ENCODE assay signal across 8 cellular contexts in the genomic region with DNA sequence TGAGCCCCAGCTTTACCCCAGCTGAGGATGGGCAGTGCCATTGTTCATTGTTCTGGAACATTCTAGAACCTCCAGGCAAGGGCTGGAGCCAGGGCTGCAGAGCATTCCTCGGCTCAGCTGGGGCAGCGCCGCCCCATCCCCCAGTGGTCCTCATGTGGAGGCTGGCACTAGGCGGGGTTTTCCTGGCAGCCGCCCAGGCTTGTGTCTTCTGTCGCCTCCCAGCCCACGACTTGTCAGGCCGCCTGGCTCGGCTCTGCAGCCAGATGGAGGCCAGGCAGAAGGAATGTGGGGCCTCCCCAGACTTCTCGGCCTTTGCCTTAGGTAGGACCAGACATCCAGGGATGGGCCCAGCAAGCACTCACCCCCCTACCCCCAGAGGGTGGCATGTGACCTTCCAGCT. TPM values are rescaled to one million over a fixed set of nuclear protein-coding genes. Genes with fewer than 3 reads are reported as not detected.
A peak's percentile ranks its signal among the peaks of the same experiment; 100 is the strongest.
DNase-seq lines count a peak whose midpoint lies in the region; ATAC-seq, FAIRE-seq and TF ChIP-seq lines count a peak whose summit lies in the region.

A gene with protein sequence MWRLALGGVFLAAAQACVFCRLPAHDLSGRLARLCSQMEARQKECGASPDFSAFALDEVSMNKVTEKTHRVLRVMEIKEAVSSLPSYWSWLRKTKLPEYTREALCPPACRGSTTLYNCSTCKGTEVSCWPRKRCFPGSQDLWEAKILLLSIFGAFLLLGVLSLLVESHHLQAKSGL (plus strand): TSS at position 104 of the 400 bp plus-strand sequence. CDS start 49 bp downstream, at position 153.

- H2BK15ac ChIP-seq in mesendoderm (replicated peaks; ENCODE audit: low read depth): no peak within 1 kb of the TSS

- H3K23ac ChIP-seq in mesendoderm (ENCODE audit: low read length): no peak within 1 kb of the TSS

- no peak for DNase-seq in T-helper 2 cell treated with Interferon-gamma antibody and Interleukin-4, amounts not matched to agents 5 μg/mL and 100 μg/mL, for 36 hours (ENCODE audit: low spot score)
- DNase-seq in T-helper 2 cell: no peak
- no peak for DNase-seq in astrocyte (ENCODE audit: low read depth)
- DNase-seq in kidney tubule cell (ENCODE audit: low spot score): peak; percentile 35
- peak in 47 of 49 donors; percentile 19 to 97 (median 69) for DNase-seq in substantia nigra (lab: John Stamatoyannopoulos, UW)
- no peak for DNase-seq in mesendoderm
- no peak for DNase-seq in activated T-cell treated with anti-CD3 and anti-CD28 coated beads, Interleukin-2, amount 50 U/mL, for 48 hours

- H3K4ac ChIP-seq in mesendoderm (ENCODE audit: low read depth, low read length): no peak within 1 kb of the TSS

- ATAC-seq in GM21576 (IDR thresholded peaks at IDR 0.05; ENCODE audit: unreplicated experiment): no peak

- no peaks in the 10 kb centered on the region for H3K9me3 ChIP-seq in astrocyte (ENCODE audit: insufficient read depth, low read depth, low read length)

- TF ChIP-seq CTCF in astrocyte (IDR thresholded peaks at IDR 0.05; ENCODE audit: insufficient read depth, low read depth, low read length): no peak

- no peak within 1 kb of the TSS for H3K18ac ChIP-seq in mesendoderm (ENCODE audit: low read length)

- H3K36me3 Mint-ChIP-seq in T-helper 2 cell treated with Interferon-gamma antibody and Interleukin-4, amounts not matched to agents 5 μg/mL and 100 μg/mL, for 36 hours (ENCODE audit: low read depth): peaks cover 19% of the 10 kb centered on the region
- no peaks in the 10 kb centered on the region for H3K36me3 Mint-ChIP-seq in astrocyte (ENCODE audit: low read depth, unreplicated experiment)

- H4K20me1 ChIP-seq in astrocyte (ENCODE audit: insufficient read depth, low read length): peaks cover 25% of the 10 kb centered on the region

- peaks cover 17% of the 10 kb centered on the region for H3K4me1 Mint-ChIP-seq in T-helper 2 cell treated with Interferon-gamma antibody and Interleukin-4, amounts not matched to agents 5 μg/mL and 100 μg/mL, for 36 hours (ENCODE audit: low read depth)
- peaks cover 15% of the 10 kb centered on the region for H3K4me1 Mint-ChIP-seq in astrocyte (ENCODE audit: low read depth, unreplicated experiment)

- no peak within 1 kb of the TSS for H2BK120ac ChIP-seq in mesendoderm (ENCODE audit: low read depth, low read length)

- H3K4me2 ChIP-seq in astrocyte (ENCODE audit: low read length) (peak within 1 kb of the TSS; percentile 97), mesendoderm (ENCODE audit: low read length) (no peak within 1 kb of the TSS)

- FAIRE-seq in astrocyte (lab: Jason Lieb, UNC): no peak

- no peak within 1 kb of the TSS for H3K56ac ChIP-seq in mesendoderm (ENCODE audit: low read length)

- peak within 1 kb of the TSS; percentile 85 for H3K27ac Mint-ChIP-seq in T-helper 2 cell treated with Interferon-gamma antibody and Interleukin-4, amounts not matched to agents 5 μg/mL and 100 μg/mL, for 36 hours
- peak within 1 kb of the TSS; percentile 80 for H3K27ac Mint-ChIP-seq in astrocyte (ENCODE audit: unreplicated experiment)

- WGBS in mesendoderm (ENCODE audit: extremely low coverage, insufficient coverage, low lambda C conversion rate): no CpG with 5 or more reads among the region's 10 CpGs

- peak within 1 kb of the TSS; percentile 30 for H3K9ac ChIP-seq in astrocyte (ENCODE audit: low read length)
- H3K9ac ChIP-seq in mesendoderm (ENCODE audit: low read length): no peak within 1 kb of the TSS

- H2AFZ ChIP-seq in astrocyte (ENCODE audit: low read depth, low read length): no peak within 1 kb of the TSS

- H3K27me3 ChIP-seq in astrocyte (ENCODE audit: insufficient read depth, low read length) (peaks cover 3% of the 10 kb centered on the region), mesendoderm (ENCODE audit: insufficient read depth, low read length, poor library complexity) (no peaks in the 10 kb centered on the region)

- H3K36me3 ChIP-seq in astrocyte (ENCODE audit: insufficient read depth, low read length) (no peaks in the 10 kb centered on the region), mesendoderm (ENCODE audit: control insufficient read depth, insufficient read depth, low read length) (no peaks in the 10 kb centered on the region)

- H3K9me3 Mint-ChIP-seq in T-helper 2 cell treated with Interferon-gamma antibody and Interleukin-4, amounts not matched to agents 5 μg/mL and 100 μg/mL, for 36 hours: no peaks in the 10 kb centered on the region
- no peaks in the 10 kb centered on the region for H3K9me3 Mint-ChIP-seq in astrocyte (ENCODE audit: unreplicated experiment)

- H4K8ac ChIP-seq in mesendoderm (ENCODE audit: low read depth, low read length): no peak within 1 kb of the TSS

- H3K27me3 Mint-ChIP-seq in T-helper 2 cell treated with Interferon-gamma antibody and Interleukin-4, amounts not matched to agents 5 μg/mL and 100 μg/mL, for 36 hours (ENCODE audit: low read depth): no peaks in the 10 kb centered on the region
- H3K27me3 Mint-ChIP-seq in astrocyte (ENCODE audit: low read depth, unreplicated experiment): no peaks in the 10 kb centered on the region

- H3K79me2 ChIP-seq in astrocyte (ENCODE audit: insufficient read depth, low read length): peaks cover 34% of the 10 kb centered on the region
- H3K79me2 ChIP-seq in mesendoderm (ENCODE audit: control insufficient read depth, insufficient read depth, low read length): no peaks in the 10 kb centered on the region

- H2AK5ac ChIP-seq in mesendoderm (ENCODE audit: low read length): no peak within 1 kb of the TSS

- no peak within 1 kb of the TSS for H4K5ac ChIP-seq in mesendoderm (ENCODE audit: low read length)

- no peak within 1 kb of the TSS for H3K4me3 ChIP-seq in astrocyte (ENCODE audit: insufficient read depth, low read depth, low read length)
- H3K4me3 ChIP-seq in mesendoderm (ENCODE audit: low read length): no peak within 1 kb of the TSS

- H3K27ac ChIP-seq in astrocyte (ENCODE audit: low read depth, low read length) (no peak within 1 kb of the TSS), substantia nigra (ENCODE audit: low read depth, low read length, poor library complexity, severe bottlenecking) (peak within 1 kb of the TSS; percentile 83), mesendoderm (ENCODE audit: low read depth, low read length) (no peak within 1 kb of the TSS)

- H2BK5ac ChIP-seq in mesendoderm (ENCODE audit: low read length): no peak within 1 kb of the TSS

- H3K4me1 ChIP-seq in astrocyte (ENCODE audit: insufficient read depth, low read length) (peaks cover 25% of the 10 kb centered on the region), mesendoderm (ENCODE audit: control insufficient read depth, low read depth, low read length) (no peaks in the 10 kb centered on the region)

- H3K4me3 Mint-ChIP-seq in T-helper 2 cell treated with Interferon-gamma antibody and Interleukin-4, amounts not matched to agents 5 μg/mL and 100 μg/mL, for 36 hours: no peak within 1 kb of the TSS
- H3K4me3 Mint-ChIP-seq in astrocyte (ENCODE audit: unreplicated experiment): peak within 1 kb of the TSS; percentile 94

- H3K79me1 ChIP-seq in mesendoderm (ENCODE audit: low read length): no peaks in the 10 kb centered on the region

RNA-seq across cellular contexts. Expression of the gene that starts here (rescaled TPM):
- 0.30 TPM in 1 of 2 replicates, not detected in the other for total RNA-seq in astrocyte
- polyA plus RNA-seq in mesendoderm (2013, experiment 1 of 2): not detected
- polyA plus RNA-seq in mesendoderm (2013, experiment 2 of 2): not detected

Comparison
In these comparisons a context has a peak if more than half of its experiments do, and no peak if none do; other contexts are left out.
1. DNase-seq: peak in kidney tubule cell (single experiment) and substantia nigra (47 of 49); none in T-helper 2 cell treated with Interferon-gamma antibody and Interleukin-4, amounts not matched to agents 5 μg/mL and 100 μg/mL, for 36 hours (single experiment), T-helper 2 cell (0 of 5), astrocyte (single experiment), mesendoderm (single experiment) and activated T-cell treated with anti-CD3 and anti-CD28 coated beads, Interleukin-2, amount 50 U/mL, for 48 hours (0 of 2).